11 cellular contexts compared by ENCODE assay signal in genomic region chr19:18013621-18014111, GRCh38. TPM values are rescaled to one million over a fixed set of nuclear protein-coding genes. Genes with fewer than 3 reads are reported as not detected.
A peak's percentile ranks its signal among the peaks of the same experiment; 100 is the strongest.
DNase-seq lines count a peak whose midpoint lies in the region; ATAC-seq and TF ChIP-seq lines count a peak whose summit lies in the region.
"Had no signal": no experiment of that assay in that cellular context is flagged by ENCODE, and none has a peak within 500 bp of the region (broad histone marks: within the 10 kb centered on the region; RNA-seq: fewer than 3 reads in every experiment).

No MANE protein-coding gene starts in this region.

- H3K36me3 ChIP-seq in DND-41 (ENCODE audit: insufficient read depth, low read length) (peaks cover 48% of the 10 kb centered on the region), left ventricle myocardium inferior (peaks cover 66% of the 10 kb centered on the region), skeletal muscle satellite cell (ENCODE audit: insufficient read depth, low read length) (peaks cover 58% of the 10 kb centered on the region), SJCRH30 (no peaks in the 10 kb centered on the region)

- no peaks in the 10 kb centered on the region for H3K27me3 ChIP-seq in DND-41 (ENCODE audit: insufficient read depth, low read length, poor library complexity)
- no peaks in the 10 kb centered on the region for H3K27me3 ChIP-seq in left ventricle myocardium inferior (ENCODE audit: low read depth)
- no peaks in the 10 kb centered on the region for H3K27me3 ChIP-seq in skeletal muscle satellite cell (ENCODE audit: control insufficient read depth, insufficient read depth, low read length)
- peaks cover 4% of the 10 kb centered on the region; the same call in 1 of the 2 replicates for H3K27me3 ChIP-seq in SJCRH30

- H3K27ac ChIP-seq in DND-41 (ENCODE audit: low read length) (peak overlapping the region; percentile 51), left ventricle myocardium inferior (replicated peaks) (peak overlapping the region; percentile 98), SJCRH30 (no peak overlapping the region)

- H3K4me2 ChIP-seq in DND-41 (ENCODE audit: insufficient read depth, low read length): peak overlapping the region; percentile 1; the same call in 1 of the 2 replicates
- peak overlapping the region; percentile 4 for H3K4me2 ChIP-seq in skeletal muscle satellite cell (ENCODE audit: low read length)

- POLR2A ChIA-PET in activated B cell treated with CpG ODN at 0.5 μM for 24 hours (lab: Charles Lee): interaction anchor here (0.9 to 23.7 kb wide), 10 partner anchors 9 to 315 kb away, joined by 3 to 779 read pairs (median 5); no protein-coding TSS in a partner anchor

- no peak overlapping the region for H2AFZ ChIP-seq in DND-41 (ENCODE audit: low read depth, low read length)

- no peak overlapping the region for H3K4me3 Mint-ChIP-seq in activated B cell treated with CpG ODN at 0.5 μM for 24 hours
- H3K4me3 Mint-ChIP-seq: dendritic cell treated with granulocyte-macrophage colony-stimulating factor and Interleukin-4, amounts not matched to agents 40 ng/mL and 50 ng/mL, for 4 days had no signal

- peak overlapping the region; percentile 17 for H3K9ac ChIP-seq in DND-41 (ENCODE audit: low read depth, low read length)
- peak overlapping the region; percentile 22 for H3K9ac ChIP-seq in skeletal muscle satellite cell (ENCODE audit: low read depth, low read length)

- H3K9me3 Mint-ChIP-seq in activated B cell treated with CpG ODN at 0.5 μM for 24 hours: no peaks in the 10 kb centered on the region
- H3K9me3 Mint-ChIP-seq: dendritic cell treated with granulocyte-macrophage colony-stimulating factor and Interleukin-4, amounts not matched to agents 40 ng/mL and 50 ng/mL, for 4 days had no signal

- H4K20me1 ChIP-seq in DND-41 (ENCODE audit: insufficient read depth, low read length): no peaks in the 10 kb centered on the region

- H3K79me2 ChIP-seq in DND-41 (ENCODE audit: insufficient read depth, low read length): 0 out of 2 replicates have a peak, but pooled peaks cover 8% of the 10 kb centered on the region

- H3K36me3 Mint-ChIP-seq in activated B cell treated with CpG ODN at 0.5 μM for 24 hours (ENCODE audit: low read depth): peaks cover 67% of the 10 kb centered on the region

- ATAC-seq in DND-41 (ENCODE audit: insufficient read depth, low read depth) (no peak), activated B cell treated with CpG ODN at 0.5 μM for 24 hours (ENCODE audit: low read depth) (no peak)

- TF ChIP-seq CTCF in DND-41 (IDR thresholded peaks at IDR 0.05; ENCODE audit: borderline replicate concordance, extremely low read depth, low read length, poor library complexity, severe bottlenecking) (no peak), activated B cell treated with CpG ODN at 0.5 μM for 24 hours (IDR thresholded peaks at IDR 0.05) (no peak), left ventricle myocardium inferior (IDR thresholded peaks at IDR 0.05; ENCODE audit: borderline replicate concordance) (no peak)

- H3K9me3 ChIP-seq in DND-41 (ENCODE audit: insufficient read depth, low read length, severe bottlenecking) (no peaks in the 10 kb centered on the region), left ventricle myocardium inferior (replicated peaks) (no peaks in the 10 kb centered on the region), skeletal muscle satellite cell (replicated peaks; ENCODE audit: low read length) (no peaks in the 10 kb centered on the region), SJCRH30 (replicated peaks) (no peaks in the 10 kb centered on the region)

- peak overlapping the region; percentile 72 for H3K27ac Mint-ChIP-seq in activated B cell treated with CpG ODN at 0.5 μM for 24 hours
- H3K27ac Mint-ChIP-seq: dendritic cell treated with granulocyte-macrophage colony-stimulating factor and Interleukin-4, amounts not matched to agents 40 ng/mL and 50 ng/mL, for 4 days had no signal

- H3K4me3 ChIP-seq in DND-41 (ENCODE audit: low read depth in 1 of 2, low read length in 2 of 2) (no peak overlapping the region), left ventricle myocardium inferior (peak overlapping the region; percentile 67), skeletal muscle satellite cell (ENCODE audit: low read length) (no peak overlapping the region), SJCRH30 (no peak overlapping the region)

- H3K27me3 Mint-ChIP-seq in activated B cell treated with CpG ODN at 0.5 μM for 24 hours: no peaks in the 10 kb centered on the region
- H3K27me3 Mint-ChIP-seq: dendritic cell treated with granulocyte-macrophage colony-stimulating factor and Interleukin-4, amounts not matched to agents 40 ng/mL and 50 ng/mL, for 4 days had no signal

- DNase-seq in DND-41 (no peak), activated B cell treated with CpG ODN at 0.5 μM for 24 hours (no peak), left ventricle myocardium inferior (peak; percentile 27), occipital lobe (lab: John Stamatoyannopoulos, UW) (no peak), MV-4-11 (lab: John Stamatoyannopoulos, UW) (no peak), iPS-NIHi11 (ENCODE audit: low spot score) (no peak), SJCRH30 (no peak)
- DNase-seq: activated CD8-positive, alpha-beta memory T cell treated with anti-CD3 and anti-CD28 coated beads for 24 hours; NCI-H2081 had no signal

- peaks cover 63% of the 10 kb centered on the region for H3K4me1 Mint-ChIP-seq in activated B cell treated with CpG ODN at 0.5 μM for 24 hours

- CTCF ChIA-PET in activated B cell treated with CpG ODN at 0.5 μM for 24 hours (lab: Charles Lee): no interaction called here

- H3K4me1 ChIP-seq in DND-41 (ENCODE audit: insufficient read depth, low read length): peaks cover 42% of the 10 kb centered on the region
- H3K4me1 ChIP-seq in left ventricle myocardium inferior: peaks cover 99% of the 10 kb centered on the region
- H3K4me1 ChIP-seq in skeletal muscle satellite cell (ENCODE audit: control insufficient read depth, insufficient read depth, low read length): peaks cover 63% of the 10 kb centered on the region
- H3K4me1 ChIP-seq in SJCRH30: no peaks in the 10 kb centered on the region

- intact Hi-C loops in activated B cell treated with CpG ODN at 0.5 μM for 24 hours (cut with micrococcal nuclease) (no loop called here), left ventricle myocardium inferior (cut with micrococcal nuclease) (no loop called here)

RNA-seq across cellular contexts. Expression of gene ARRDC2, which starts 5.7 kb away (rescaled TPM):
- total RNA-seq in activated B cell treated with CpG ODN at 0.5 μM for 24 hours (147 and 168 TPM in 2 replicates), left ventricle myocardium inferior (16.6 TPM), occipital lobe (5.1 TPM)
- 12.7 and 15.2 TPM in 2 replicates for total RNA-seq in skeletal muscle satellite cell (2012; rRNA removed)
- total RNA-seq in SJCRH30 (2014; rRNA removed; shearing (Covaris generic)): 1.9 and 2.0 TPM in 2 replicates

RNA-seq across cellular contexts. Expression of gene KCNN1, which starts 46.8 kb away (rescaled TPM):
- total RNA-seq in activated B cell treated with CpG ODN at 0.5 μM for 24 hours (0.17 TPM in 1 of 2 replicates, not detected in the other), left ventricle myocardium inferior (0.38 TPM), occipital lobe (30.1 TPM)
- total RNA-seq in skeletal muscle satellite cell (2012; rRNA removed): 0.44 TPM in 1 of 2 replicates, not detected in the other
- total RNA-seq in SJCRH30 (2014; rRNA removed; shearing (Covaris generic)): not detected in 2 replicates

Comparison
In these comparisons a context has a peak if more than half of its experiments do, and no peak if none do; other contexts are left out.
1. RNA of gene KCNN1, which starts 46.8 kb away (total RNA-seq): 30.1 TPM in occipital lobe (single experiment); 0.38 TPM in left ventricle myocardium inferior (single experiment), 0.17 TPM in activated B cell treated with CpG ODN at 0.5 μM for 24 hours and not detected in SJCRH30; every median in the first group is over 10 times any median in the second.